ENCODE assay signal across 17 cellular contexts in the genomic region with DNA sequence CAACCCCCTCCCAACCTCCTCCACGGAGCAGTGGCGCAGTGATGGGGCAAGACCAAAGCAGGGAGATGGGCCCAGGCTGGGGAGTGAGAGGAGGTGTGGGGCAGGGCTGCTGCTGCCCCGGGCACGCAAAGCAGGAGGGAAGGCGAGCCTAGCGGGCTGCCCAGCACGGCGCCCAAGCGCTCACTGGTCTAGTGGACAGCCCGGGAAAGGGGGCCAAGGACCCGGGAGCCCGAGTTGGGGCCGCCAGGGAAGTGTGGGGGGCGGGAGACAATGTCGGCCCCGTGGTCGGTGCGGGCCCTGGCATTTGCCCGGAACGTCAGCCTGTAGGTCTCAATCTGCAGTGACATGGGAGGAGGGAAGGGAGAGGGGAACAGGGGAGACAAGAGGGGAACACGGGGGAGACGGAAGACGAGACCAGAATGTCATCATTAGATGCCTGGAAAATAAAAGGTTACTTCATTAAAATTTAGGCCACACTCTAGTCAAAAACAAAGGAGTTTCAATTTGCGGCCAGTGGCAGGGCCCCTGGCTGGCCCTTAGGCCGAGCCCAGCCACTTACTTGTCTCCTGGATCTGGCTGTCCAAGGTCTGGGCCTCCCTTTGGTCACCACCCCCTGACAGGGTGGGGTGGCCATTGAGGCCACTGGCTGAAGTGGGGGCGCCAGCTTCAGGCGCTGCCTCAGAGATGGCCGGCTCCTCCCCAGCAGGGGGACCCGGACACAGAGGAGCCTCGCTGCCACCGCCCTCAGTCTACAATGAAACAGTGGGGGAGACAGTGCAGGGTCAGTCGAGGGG. TPM values are rescaled to one million over a fixed set of nuclear protein-coding genes. Genes with fewer than 3 reads are reported as not detected.
A peak's percentile ranks its signal among the peaks of the same experiment; 100 is the strongest.
DNase-seq lines count a peak whose midpoint lies in the region; ATAC-seq and TF ChIP-seq lines count a peak whose summit lies in the region.
"Had no signal": no experiment of that assay in that cellular context is flagged by ENCODE, and none has a peak within 500 bp of the region (broad histone marks: within the 10 kb centered on the region; RNA-seq: fewer than 3 reads in every experiment).

No MANE protein-coding gene starts in this region.

- peak; percentile 22; the same call in 2 of the 3 replicates for TF ChIP-seq CTCF in H9 (conservative IDR thresholded peaks at IDR 0.05)
- no peak for TF ChIP-seq CTCF in endodermal cell (conservative IDR thresholded peaks at IDR 0.05)
- no peak for TF ChIP-seq CTCF in progenitor cell of endocrine pancreas (IDR thresholded peaks at IDR 0.05; ENCODE audit: unreplicated experiment)
- no peak for TF ChIP-seq CTCF in body of pancreas (IDR thresholded peaks at IDR 0.05)
- TF ChIP-seq CTCF in transverse colon (IDR thresholded peaks at IDR 0.05): no peak

- H3K4me3 ChIP-seq in BLaER1 treated with 17β-estradiol and CSF1 and Interleukin-3, amounts not matched to agents 10 nM and 100 nM: no peak overlapping the region
- H3K4me3 ChIP-seq in endodermal cell (ENCODE audit: low read length): no peak overlapping the region
- H3K4me3 ChIP-seq in body of pancreas: no peak overlapping the region
- no peak overlapping the region for H3K4me3 ChIP-seq in HAP-1
- no peak overlapping the region for H3K4me3 ChIP-seq in transverse colon
- H3K4me3 ChIP-seq: hepatocyte, lung, ovary, sigmoid colon, thyroid gland had no signal

- H3K4me3 Mint-ChIP-seq in H9 (no peak overlapping the region), endodermal cell (no peak overlapping the region), progenitor cell of endocrine pancreas (ENCODE audit: low read depth) (no peak overlapping the region)
- H3K4me3 Mint-ChIP-seq: activated naive CD8-positive, alpha-beta T cell treated with anti-CD3 and anti-CD28 coated beads for 36 hours had no signal

- H3K27me3 Mint-ChIP-seq in H9 (ENCODE audit: low read depth) (no peaks in the 10 kb centered on the region), endodermal cell (ENCODE audit: insufficient read depth) (no peaks in the 10 kb centered on the region), progenitor cell of endocrine pancreas (no peaks in the 10 kb centered on the region)
- H3K27me3 Mint-ChIP-seq: activated naive CD8-positive, alpha-beta T cell treated with anti-CD3 and anti-CD28 coated beads for 36 hours had no signal

- H3K36me3 ChIP-seq in BLaER1 treated with 17β-estradiol and CSF1 and Interleukin-3, amounts not matched to agents 10 nM and 100 nM: peaks cover 86 to 97% (median 94%) of the 10 kb centered on the region in 11 experiments
- peaks cover 86% of the 10 kb centered on the region for H3K36me3 ChIP-seq in endodermal cell (ENCODE audit: control insufficient read depth, insufficient read depth, low read length)
- peaks cover 11 to 46% of the 10 kb centered on the region in 2 donors for H3K36me3 ChIP-seq in body of pancreas (replicated peaks in 1 of 2; ENCODE audit: insufficient read depth in 1 of 2, low read depth in 2 of 2)
- peaks cover 78% of the 10 kb centered on the region for H3K36me3 ChIP-seq in HAP-1 (replicated peaks)
- H3K36me3 ChIP-seq in transverse colon: peaks cover 0 to 36% (median 17%) of the 10 kb centered on the region in 4 donors
- H3K36me3 ChIP-seq: ovary had no signal

- H3K79me2 ChIP-seq in H9 (ENCODE audit: insufficient read depth, low read length): no peaks in the 10 kb centered on the region
- H3K79me2 ChIP-seq: hepatocyte had no signal

- no peak overlapping the region for H2BK120ac ChIP-seq in H9 (ENCODE audit: low read depth, low read length, poor library complexity, severe bottlenecking)

- H2BK12ac ChIP-seq in H9 (ENCODE audit: insufficient read length, low read depth, low read length): no peak overlapping the region

- DNase-seq in H9 (no peak), endodermal cell (no peak), progenitor cell of endocrine pancreas (ENCODE audit: low spot score, unreplicated experiment) (no peak), body of pancreas (no peak), HAP-1 (ENCODE audit: low spot score in 2 of 2) (no peak), transverse colon (no peak)
- DNase-seq: activated naive CD8-positive, alpha-beta T cell treated with anti-CD3 and anti-CD28 coated beads for 36 hours; dermis blood vessel endothelial cell; NCI-H1417; NCI-H524 treated with DMSO at 0.1 percent for 48 hours; ovary; sigmoid colon; thyroid gland had no signal

- no peaks in the 10 kb centered on the region for H3K9me3 Mint-ChIP-seq in H9
- no peaks in the 10 kb centered on the region for H3K9me3 Mint-ChIP-seq in endodermal cell
- H3K9me3 Mint-ChIP-seq in progenitor cell of endocrine pancreas (ENCODE audit: low read depth): no peaks in the 10 kb centered on the region
- H3K9me3 Mint-ChIP-seq: activated naive CD8-positive, alpha-beta T cell treated with anti-CD3 and anti-CD28 coated beads for 36 hours had no signal

- in situ Hi-C loops in HAP-1 (cut with MboI; ENCODE audit: low sequenced_read_pairs) (no loop called here), transverse colon (cut with MboI; ENCODE audit: low pct_ligation_motif_present in 1 of 4, low pct_unique_long_range_greater_than_20kb in 1 of 4, low sequenced_read_pairs in 3 of 4) (no loop called here)

- no peak for TF ChIP-seq POLR2A in body of pancreas (IDR thresholded peaks at IDR 0.05)
- TF ChIP-seq POLR2A in transverse colon (IDR thresholded peaks at IDR 0.05): no peak

- no peak overlapping the region for H3T11ph ChIP-seq in H9 (ENCODE audit: low read length)

- peak overlapping the region in 9 of 11 experiments; percentile 25 to 83 (median 50); a peak in 11 of 22 replicates for H3K4me2 ChIP-seq in BLaER1 treated with 17β-estradiol and CSF1 and Interleukin-3, amounts not matched to agents 10 nM and 100 nM
- H3K4me2 ChIP-seq in H9 (ENCODE audit: insufficient read depth, insufficient read length, low read length): no peak overlapping the region
- H3K4me2 ChIP-seq: hepatocyte had no signal

- H3K27ac Mint-ChIP-seq in H9: peak overlapping the region in 2 of 3 experiments; percentile 75 to 93; a peak in 4 of 7 replicates
- H3K27ac Mint-ChIP-seq in endodermal cell: no peak overlapping the region
- peak overlapping the region; percentile 69 for H3K27ac Mint-ChIP-seq in progenitor cell of endocrine pancreas
- H3K27ac Mint-ChIP-seq: activated naive CD8-positive, alpha-beta T cell treated with anti-CD3 and anti-CD28 coated beads for 36 hours had no signal

- no peak overlapping the region for H2BK15ac ChIP-seq in H9 (ENCODE audit: low read depth, low read length)

- H4K8ac ChIP-seq in H9 (replicated peaks; ENCODE audit: insufficient read length, low read depth, low read length): no peak overlapping the region

- H3K23me2 ChIP-seq in H9 (ENCODE audit: insufficient read length, low read depth, low read length, poor library complexity, severe bottlenecking): no peaks in the 10 kb centered on the region

- H3K36me3 Mint-ChIP-seq in H9 (ENCODE audit: insufficient read depth in 1 of 3, low read depth in 3 of 3) (peaks cover 41 to 86% (median 79%) of the 10 kb centered on the region in 3 experiments), endodermal cell (ENCODE audit: low read depth) (peaks cover 63% of the 10 kb centered on the region), progenitor cell of endocrine pancreas (ENCODE audit: insufficient read depth) (peaks cover 16% of the 10 kb centered on the region)

- no peak overlapping the region for H2AK5ac ChIP-seq in H9 (ENCODE audit: insufficient read length, low read length)

- no peaks in the 10 kb centered on the region for H3K27me3 ChIP-seq in BLaER1 treated with 17β-estradiol and CSF1 and Interleukin-3, amounts not matched to agents 10 nM and 100 nM
- H3K27me3 ChIP-seq in H9 (ENCODE audit: insufficient read depth, low read length): no peaks in the 10 kb centered on the region
- H3K27me3 ChIP-seq in endodermal cell (ENCODE audit: control insufficient read depth, insufficient read depth, low read length, poor library complexity, severe bottlenecking): no peaks in the 10 kb centered on the region
- no peaks in the 10 kb centered on the region for H3K27me3 ChIP-seq in body of pancreas
- H3K27me3 ChIP-seq in HAP-1 (ENCODE audit: low read depth): no peaks in the 10 kb centered on the region
- H3K27me3 ChIP-seq in transverse colon: no peaks in the 10 kb centered on the region
- H3K27me3 ChIP-seq: hepatocyte, ovary, sigmoid colon, thyroid gland had no signal

- no peak overlapping the region for H3K14ac ChIP-seq in H9 (ENCODE audit: insufficient read depth, low read length)

- no peak overlapping the region for H2AFZ ChIP-seq in H9 (ENCODE audit: low read length)
- H2AFZ ChIP-seq: hepatocyte had no signal

- H3K4ac ChIP-seq in H9 (ENCODE audit: low read depth, low read length): no peak overlapping the region

- no peak for TF ChIP-seq EP300 in transverse colon (IDR thresholded peaks at IDR 0.05; ENCODE audit: low read depth)

- peaks cover 33 to 78% (median 53%) of the 10 kb centered on the region in 11 experiments; a peak in 21 of 22 replicates for H4K20me1 ChIP-seq in BLaER1 treated with 17β-estradiol and CSF1 and Interleukin-3, amounts not matched to agents 10 nM and 100 nM
- peaks cover 2% of the 10 kb centered on the region for H4K20me1 ChIP-seq in H9 (ENCODE audit: control insufficient read depth, insufficient read depth, insufficient read length)

- peaks cover 25 to 45% (median 42%) of the 10 kb centered on the region in 10 experiments for H3K4me1 ChIP-seq in BLaER1 treated with 17β-estradiol and CSF1 and Interleukin-3, amounts not matched to agents 10 nM and 100 nM
- H3K4me1 ChIP-seq in H9 (ENCODE audit: insufficient read depth, low read length) (no peaks in the 10 kb centered on the region), endodermal cell (ENCODE audit: control insufficient read depth, insufficient read depth, low read length) (no peaks in the 10 kb centered on the region), body of pancreas (no peaks in the 10 kb centered on the region), HAP-1 (no peaks in the 10 kb centered on the region), transverse colon (no peaks in the 10 kb centered on the region)
- H3K4me1 ChIP-seq: sigmoid colon, thyroid gland had no signal

- H2BK20ac ChIP-seq in H9 (ENCODE audit: low read depth, low read length, poor library complexity, severe bottlenecking): no peak overlapping the region

- H2BK5ac ChIP-seq in H9 (ENCODE audit: insufficient read length, low read length): no peak overlapping the region

- H4K91ac ChIP-seq in H9 (ENCODE audit: insufficient read length, low read depth, low read length): no peak overlapping the region

- H3K4me1 Mint-ChIP-seq in H9 (0 out of 4 replicates have a peak, but pooled peaks cover 0 to 3% of the 10 kb centered on the region in 2 experiments), endodermal cell (no peaks in the 10 kb centered on the region), progenitor cell of endocrine pancreas (ENCODE audit: low read depth) (no peaks in the 10 kb centered on the region)
- H3K4me1 Mint-ChIP-seq: activated naive CD8-positive, alpha-beta T cell treated with anti-CD3 and anti-CD28 coated beads for 36 hours had no signal

- no peaks in the 10 kb centered on the region for H3K9me3 ChIP-seq in BLaER1 treated with 17β-estradiol and CSF1 and Interleukin-3, amounts not matched to agents 10 nM and 100 nM (replicated peaks in 1 of 11)
- H3K9me3 ChIP-seq in H9 (ENCODE audit: control insufficient read depth, low read depth, low read length): no peaks in the 10 kb centered on the region
- H3K9me3 ChIP-seq in endodermal cell (ENCODE audit: control insufficient read depth, low read length): no peaks in the 10 kb centered on the region
- no peaks in the 10 kb centered on the region for H3K9me3 ChIP-seq in body of pancreas
- H3K9me3 ChIP-seq in HAP-1: no peaks in the 10 kb centered on the region
- H3K9me3 ChIP-seq in transverse colon: no peaks in the 10 kb centered on the region
- H3K9me3 ChIP-seq: ovary, sigmoid colon, thyroid gland had no signal

- H3K79me1 ChIP-seq in H9 (ENCODE audit: insufficient read depth, low read depth, low read length, poor library complexity, severe bottlenecking): no peaks in the 10 kb centered on the region

- H3K9ac ChIP-seq in BLaER1 treated with 17β-estradiol and CSF1 and Interleukin-3, amounts not matched to agents 10 nM and 100 nM: no peak overlapping the region; a peak in 1 of 22 replicates
- H3K9ac ChIP-seq in H9 (ENCODE audit: extremely low read depth, insufficient read length, low read length): no peak overlapping the region
- no peak overlapping the region for H3K9ac ChIP-seq in endodermal cell (ENCODE audit: extremely low read depth, low read length, poor library complexity, severe bottlenecking)

- no peak overlapping the region for H3K56ac ChIP-seq in H9 (ENCODE audit: insufficient read length, low read depth, low read length)

- intact Hi-C loops in body of pancreas (cut with DNase I) (no loop called here), transverse colon (cut with DNase I; ENCODE audit: low total_unique reads) (loop anchor here (1.0 kb wide), 1 partner anchor 22 kb away; no protein-coding TSS in a partner anchor)

- WGBS in H9 (ENCODE audit: extremely low coverage, insufficient read length, low lambda C conversion rate): no CpG with 5 or more reads among the region's 32 CpGs
- WGBS in endodermal cell (ENCODE audit: insufficient coverage in 1 of 2, insufficient read length in 1 of 2), 2 experiments: 91 to 94% methylated on average over 13 to 32 of the region's 32 CpGs
- 86 to 90% methylated on average over 24 of the region's 32 CpGs for whole genome bisulfite sequencing in body of pancreas, 2 donors
- 80 to 87% methylated on average over 15 to 32 of the region's 32 CpGs for WGBS in transverse colon (ENCODE audit: low coverage in 1 of 2), 2 donors

- ATAC-seq in body of pancreas: no peak
- ATAC-seq: HCT116 had no signal

- H4K5ac ChIP-seq in H9 (ENCODE audit: insufficient read length, low read depth, low read length): no peak overlapping the region

- no peak overlapping the region for H3K18ac ChIP-seq in H9 (ENCODE audit: insufficient read length, low read depth, low read length)

- H3K27ac ChIP-seq in BLaER1 treated with 17β-estradiol and CSF1 and Interleukin-3, amounts not matched to agents 10 nM and 100 nM: no peak overlapping the region
- H3K27ac ChIP-seq in H9 (ENCODE audit: insufficient read length, low read depth, low read length) (no peak overlapping the region), endodermal cell (ENCODE audit: low read depth, low read length) (peak overlapping the region; percentile 41), body of pancreas (no peak overlapping the region), transverse colon (no peak overlapping the region)
- H3K27ac ChIP-seq: hepatocyte, ovary, thyroid gland had no signal

- no peak overlapping the region for H3K23ac ChIP-seq in H9 (ENCODE audit: insufficient read length, low read depth, low read length)

RNA-seq across cellular contexts. Expression of a gene that starts 49.9 kb away (rescaled TPM):
- total RNA-seq in H9 (2021) (107 TPM in 2 replicates), endodermal cell (100 to 1,000 TPM; 104 to 113 TPM), progenitor cell of endocrine pancreas (115 and 130 TPM in 2 replicates), body of pancreas (10 to 100 TPM; 28.3 to 50.4 TPM), transverse colon (10 to 100 TPM; 31.0 to 52.3 (median 47.9) TPM)
- 96.9 TPM for polyA plus RNA-seq in endodermal cell (2013, experiment 1 of 2)
- 86.5 TPM for polyA plus RNA-seq in endodermal cell (2013, experiment 2 of 2)
